In genomic region chr12:64059685-64060084, GRCh38 we compare ENCODE assay signal across 15 cellular contexts.
"Had no signal": no experiment of that assay in that cellular context is flagged by ENCODE, and none has a peak within 500 bp of the region (broad histone marks: within the 10 kb centered on the region; RNA-seq: fewer than 3 reads in every experiment).

No MANE protein-coding gene starts in this region.

- H3K4me1 ChIP-seq: right atrium auricular region had no signal

- H3K4me1 Mint-ChIP-seq: activated CD8-positive, alpha-beta memory T cell treated with anti-CD3 and anti-CD28 coated beads, Interleukin-2, amount 10 ng/mL, durations not matched to agents 7 days and 5 days; activated naive CD4-positive, alpha-beta T cell treated with anti-CD3 and anti-CD28 coated beads, Interleukin-2, amount 50 U/mL, for 24 hours; central memory CD8-positive, alpha-beta T cell had no signal

- DNase-seq: activated CD4-positive, alpha-beta T cell treated with anti-CD3 and anti-CD28 coated beads, Interleukin-2, amount 50 U/mL, for 4 hours; activated CD4-positive, CD25-positive, alpha-beta regulatory T cell treated with anti-CD3 and anti-CD28 coated beads, Interleukin-2, amount 50 U/mL, for 72 hours; activated CD8-positive, alpha-beta memory T cell treated with anti-CD3 and anti-CD28 coated beads, Interleukin-2, amount 10 ng/mL, durations not matched to agents 7 days and 5 days; activated effector memory CD4-positive, alpha-beta T cell treated with Interleukin-2 at 50 U/mL for 16 hours; activated T-cell treated with anti-CD3 and anti-CD28 coated beads, Interleukin-2, amount 50 U/mL, for 24 hours; body of pancreas; effector memory CD8-positive, alpha-beta T cell; kidney; SW 1271 had no signal

- H3K36me3 Mint-ChIP-seq: activated CD8-positive, alpha-beta memory T cell treated with anti-CD3 and anti-CD28 coated beads, Interleukin-2, amount 10 ng/mL, durations not matched to agents 7 days and 5 days; activated naive CD4-positive, alpha-beta T cell treated with anti-CD3 and anti-CD28 coated beads, Interleukin-2, amount 50 U/mL, for 24 hours had no signal

- FAIRE-seq: kidney had no signal

- H3K4me3 Mint-ChIP-seq: activated CD8-positive, alpha-beta memory T cell treated with anti-CD3 and anti-CD28 coated beads, Interleukin-2, amount 10 ng/mL, durations not matched to agents 7 days and 5 days; activated naive CD4-positive, alpha-beta T cell treated with anti-CD3 and anti-CD28 coated beads, Interleukin-2, amount 50 U/mL, for 24 hours; activated T-cell treated with anti-CD3 and anti-CD28 coated beads, Interleukin-2, amount 50 U/mL, for 24 hours; central memory CD8-positive, alpha-beta T cell; effector memory CD8-positive, alpha-beta T cell; mesothelial cell of epicardium had no signal

- H3K27ac Mint-ChIP-seq: activated CD8-positive, alpha-beta memory T cell treated with anti-CD3 and anti-CD28 coated beads, Interleukin-2, amount 10 ng/mL, durations not matched to agents 7 days and 5 days; activated naive CD4-positive, alpha-beta T cell treated with anti-CD3 and anti-CD28 coated beads, Interleukin-2, amount 50 U/mL, for 24 hours; activated T-cell treated with anti-CD3 and anti-CD28 coated beads, Interleukin-2, amount 50 U/mL, for 24 hours; effector memory CD8-positive, alpha-beta T cell; mesothelial cell of epicardium had no signal

- H3K9me3 Mint-ChIP-seq: activated naive CD4-positive, alpha-beta T cell treated with anti-CD3 and anti-CD28 coated beads, Interleukin-2, amount 50 U/mL, for 24 hours; activated T-cell treated with anti-CD3 and anti-CD28 coated beads, Interleukin-2, amount 50 U/mL, for 24 hours; central memory CD8-positive, alpha-beta T cell; effector memory CD8-positive, alpha-beta T cell had no signal

- H3K27ac ChIP-seq: body of pancreas, right atrium auricular region had no signal

- ATAC-seq: activated CD8-positive, alpha-beta memory T cell treated with anti-CD3 and anti-CD28 coated beads, Interleukin-2, amount 10 ng/mL, durations not matched to agents 7 days and 5 days; body of pancreas; effector memory CD8-positive, alpha-beta T cell had no signal

- H3K9me3 ChIP-seq: body of pancreas, right atrium auricular region, tibial nerve had no signal

- H3K4me3 ChIP-seq: body of pancreas, right atrium auricular region, skin epidermis, tibial nerve had no signal
